Comparison of ENCODE assay signal across 14 cellular contexts in genomic region chr12:75444444-75445136, GRCh38. TPM values are rescaled to one million over a fixed set of nuclear protein-coding genes. Genes with fewer than 3 reads are reported as not detected.
DNase-seq lines count a peak whose midpoint lies in the region; ATAC-seq and TF ChIP-seq lines count a peak whose summit lies in the region.
"Had no signal": no experiment of that assay in that cellular context is flagged by ENCODE, and none has a peak within 500 bp of the region (broad histone marks: within the 10 kb centered on the region; RNA-seq: fewer than 3 reads in every experiment).

No MANE protein-coding gene starts in this region.

- no peaks in the 10 kb centered on the region for H3K9me3 ChIP-seq in adipocyte (ENCODE audit: control insufficient read depth, low read length)

- peak; percentile 41 for DNase-seq in A172 (ENCODE audit: low spot score)
- DNase-seq in GM23338 (ENCODE audit: low spot score) = no peak
- peak; percentile 57 for DNase-seq in adipocyte (ENCODE audit: low read depth)
- DNase-seq in iris pigment epithelial cell (ENCODE audit: low read depth) = peak; percentile 64
- no peak for DNase-seq in midbrain (lab: John Stamatoyannopoulos, UW)
- no peak for DNase-seq in D341Med (ENCODE audit: low spot score)
- no peak for DNase-seq in stimulated activated CD4-positive, alpha-beta T cell treated with anti-CD3 and anti-CD28 coated beads, Interleukin-1b, Interleukin-23, amount 100 ng/mL, for 48 hours
- DNase-seq: activated CD4-positive, alpha-beta T cell treated with anti-CD3 and anti-CD28 coated beads for 4 hours; islet precursor cell; NCI-H187 had no signal

- H3K4me3 ChIP-seq in GM23338 (no peak overlapping the region), adipocyte (ENCODE audit: low read length) (no peak overlapping the region)

- no peak overlapping the region for H3K27ac ChIP-seq in GM23338 (ENCODE audit: low read depth)

- no peak overlapping the region for H3K9ac ChIP-seq in adipocyte (ENCODE audit: low read length)

- no peak for TF ChIP-seq CTCF in GM23338 (conservative IDR thresholded peaks at IDR 0.05; ENCODE audit: low read depth in 2 of 2)

- no peak overlapping the region for H3K4me3 Mint-ChIP-seq in GM23338
- H3K4me3 Mint-ChIP-seq: activated T-helper 17 cell treated with anti-CD3 and anti-CD28 coated beads, Interleukin-2, amount 50 U/mL, for 72 hours; B cell had no signal

- no peaks in the 10 kb centered on the region; the same call in 2 of the 3 replicates for H3K4me1 Mint-ChIP-seq in GM23338
- H3K4me1 Mint-ChIP-seq: activated T-helper 17 cell treated with anti-CD3 and anti-CD28 coated beads, Interleukin-2, amount 50 U/mL, for 72 hours; B cell had no signal

- H2AFZ ChIP-seq in GM23338 = peak overlapping the region; percentile 69

- no peaks in the 10 kb centered on the region for H3F3A ChIP-seq in GM23338 (replicated peaks; ENCODE audit: low read depth)

- no peaks in the 10 kb centered on the region for H4K20me1 ChIP-seq in GM23338 (replicated peaks; ENCODE audit: insufficient read depth)

- peaks cover 20% of the 10 kb centered on the region for H3K9me3 Mint-ChIP-seq in GM23338
- H3K9me3 Mint-ChIP-seq: activated T-helper 17 cell treated with anti-CD3 and anti-CD28 coated beads, Interleukin-2, amount 50 U/mL, for 72 hours had no signal

- H3K4me1 ChIP-seq in GM23338 (ENCODE audit: insufficient read depth) = no peaks in the 10 kb centered on the region
- H3K4me1 ChIP-seq in adipocyte (ENCODE audit: control insufficient read depth, insufficient read depth, low read length) = peaks cover 17% of the 10 kb centered on the region

- H3K27me3 ChIP-seq in GM23338 (ENCODE audit: insufficient read depth) = no peaks in the 10 kb centered on the region
- no peaks in the 10 kb centered on the region for H3K27me3 ChIP-seq in adipocyte (replicated peaks; ENCODE audit: control insufficient read depth, insufficient read depth, low read length)

- H3K9me2 ChIP-seq in GM23338 (ENCODE audit: insufficient read depth) = peaks cover 14% of the 10 kb centered on the region; the same call in 1 of the 2 replicates

- H3K4me2 ChIP-seq in GM23338 = no peak overlapping the region

- no peaks in the 10 kb centered on the region for H3K79me2 ChIP-seq in GM23338 (replicated peaks; ENCODE audit: insufficient read depth)

- H3K27me3 Mint-ChIP-seq in GM23338 (ENCODE audit: insufficient read depth, low read depth, poor library complexity) = peaks cover 3% of the 10 kb centered on the region

- peaks cover 7% of the 10 kb centered on the region for H3K36me3 Mint-ChIP-seq in GM23338 (ENCODE audit: low read depth)

- no peak overlapping the region for H3K27ac Mint-ChIP-seq in GM23338
- H3K27ac Mint-ChIP-seq: activated T-helper 17 cell treated with anti-CD3 and anti-CD28 coated beads, Interleukin-2, amount 50 U/mL, for 72 hours; B cell had no signal

- H3K36me3 ChIP-seq in GM23338 (ENCODE audit: insufficient read depth) (no peaks in the 10 kb centered on the region), adipocyte (ENCODE audit: control insufficient read depth, insufficient read depth, low read length, severe bottlenecking) (no peaks in the 10 kb centered on the region)

- ATAC-seq in GM23338 = no peak
- ATAC-seq in HG02759 (IDR thresholded peaks at IDR 0.05; ENCODE audit: unreplicated experiment) = no peak
- ATAC-seq: activated T-helper 17 cell treated with anti-CD3 and anti-CD28 coated beads, Interleukin-2, amount 50 U/mL, for 72 hours; esophagus mucosa had no signal

TF ChIP-seq in GM23338, 12 proteins besides CTCF, POLR2A, EP300 and RAD21:
- no peak for TF ChIP-seq ZNF462 (CRISPR knock-in tag; IDR thresholded peaks at IDR 0.05)
- no peak for TF ChIP-seq STAT1 (IDR thresholded peaks at IDR 0.05; ENCODE audit: unreplicated experiment)
- TF ChIP-seq ETS1 (IDR thresholded peaks at IDR 0.05) = no peak
TF ChIP-seq in GM23338: peak in this region for 0.

RNA-seq across cellular contexts. Expression of gene GLIPR1, which starts 36.0 kb away (rescaled TPM):
- total RNA-seq in A172 (2014; rRNA removed; shearing (Covaris generic)) = 13.3 and 20.2 TPM in 2 replicates
- 0.03 and 0.04 TPM in 2 replicates for total RNA-seq in GM23338 (2014; rRNA removed; shearing (Covaris generic))
- 4.8 and 6.1 TPM in 2 replicates for polyA plus RNA-seq in GM23338 (2016; fragmentation: Nextera tagmentation; extraction: Ambion mirVana)

RNA-seq across cellular contexts. Expression of gene GLIPR1L2, which starts 53.7 kb away (rescaled TPM):
- total RNA-seq in A172 (2014; rRNA removed; shearing (Covaris generic)) = 0.24 and 0.76 TPM in 2 replicates
- total RNA-seq in GM23338 (2014; rRNA removed; shearing (Covaris generic)) = not detected in 2 replicates
- polyA plus RNA-seq in GM23338 (2016; fragmentation: Nextera tagmentation; extraction: Ambion mirVana) = 0.08 and 0.12 TPM in 2 replicates

Comparison
In these comparisons a context has a peak if more than half of its experiments do, and no peak if none do; other contexts are left out.
1. DNase-seq: peak in A172 (single experiment), adipocyte (single experiment) and iris pigment epithelial cell (single experiment); none in GM23338 (single experiment), midbrain (single experiment), D341Med (single experiment) and stimulated activated CD4-positive, alpha-beta T cell treated with anti-CD3 and anti-CD28 coated beads, Interleukin-1b, Interleukin-23, amount 100 ng/mL, for 48 hours (single experiment).
2. RNA of gene GLIPR1, which starts 36.0 kb away (total RNA-seq): 13.3 to 20.2 TPM in A172; 0.03 to 0.04 TPM in GM23338; every median in the first group is over 10 times any median in the second.